In the genomic region with DNA sequence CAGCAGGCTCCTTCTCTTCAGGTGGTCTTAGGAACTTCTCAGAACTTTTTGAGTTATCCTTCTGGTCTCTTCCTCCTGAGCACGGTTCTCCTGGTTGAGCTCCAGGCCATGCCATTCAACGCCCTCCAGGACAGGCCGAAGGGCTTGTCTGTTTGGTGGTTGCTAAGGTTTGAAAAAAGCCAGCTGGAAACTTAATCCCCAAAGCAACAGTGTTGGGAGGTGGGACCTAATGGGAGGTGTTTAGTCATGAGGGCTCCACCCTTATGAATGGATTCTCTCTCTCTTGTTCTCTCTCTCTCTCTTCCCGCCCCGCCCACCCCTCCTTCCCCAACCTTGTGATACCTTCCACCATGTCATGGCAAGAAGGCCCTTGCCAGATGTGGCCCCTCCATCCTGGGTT, we compare ENCODE assay signal across 10 cellular contexts. TPM values are rescaled to one million over a fixed set of nuclear protein-coding genes. Genes with fewer than 3 reads are reported as not detected.
DNase-seq lines count a peak whose midpoint lies in the region; ATAC-seq and TF ChIP-seq lines count a peak whose summit lies in the region.
"Had no signal": no experiment of that assay in that cellular context is flagged by ENCODE, and none has a peak within 500 bp of the region (broad histone marks: within the 10 kb centered on the region; RNA-seq: fewer than 3 reads in every experiment).

No MANE protein-coding gene starts in this region.

- peak overlapping the region; percentile 80 to 89 for H3K27ac ChIP-seq in left lung
- H3K27ac ChIP-seq: prostate gland had no signal

- TF ChIP-seq CTCF in cardiac fibroblast (IDR thresholded peaks at IDR 0.05; ENCODE audit: low read depth, low read length) (no peak), left lung (IDR thresholded peaks at IDR 0.05) (no peak), type B pancreatic cell (conservative IDR thresholded peaks at IDR 0.05) (no peak)

- no peaks in the 10 kb centered on the region for H3K9me3 Mint-ChIP-seq in stimulated activated naive CD8-positive, alpha-beta T cell treated with anti-CD3 and anti-CD28 coated beads, Interleukin-15, amount 100 ng/mL, for 72 hours
- H3K9me3 Mint-ChIP-seq in type B pancreatic cell, result no peaks in the 10 kb centered on the region

- no peaks in the 10 kb centered on the region for H3K9me3 ChIP-seq in left lung
- H3K9me3 ChIP-seq: MG63, prostate gland had no signal

- no peak overlapping the region for H3K4me3 Mint-ChIP-seq in stimulated activated naive CD8-positive, alpha-beta T cell treated with anti-CD3 and anti-CD28 coated beads, Interleukin-15, amount 100 ng/mL, for 72 hours
- no peak overlapping the region for H3K4me3 Mint-ChIP-seq in type B pancreatic cell

- H3K4me3 ChIP-seq in cardiac fibroblast (replicated peaks in 1 of 2; ENCODE audit: low read depth in 2 of 2, low read length in 2 of 2) (no peak overlapping the region), left lung (peak overlapping the region in 1 of 2 donors; percentile 58)
- H3K4me3 ChIP-seq: MG63, prostate gland had no signal

- H3K27ac Mint-ChIP-seq in stimulated activated naive CD8-positive, alpha-beta T cell treated with anti-CD3 and anti-CD28 coated beads, Interleukin-15, amount 100 ng/mL, for 72 hours, result no peak overlapping the region
- H3K27ac Mint-ChIP-seq in type B pancreatic cell, result no peak overlapping the region

- no peaks in the 10 kb centered on the region for H3K27me3 ChIP-seq in left lung
- H3K27me3 ChIP-seq: MG63 had no signal

- peak; percentile 9 for ATAC-seq in stimulated activated naive CD8-positive, alpha-beta T cell treated with anti-CD3 and anti-CD28 coated beads, Interleukin-15, amount 100 ng/mL, for 72 hours
- ATAC-seq in stimulated activated naive CD8-positive, alpha-beta T cell treated with anti-CD3 and anti-CD28 coated beads, Interleukin-15, Interleukin-2, amounts not matched to agents 100 U/mL and 50 U/mL, for 24 hours, result no peak
- ATAC-seq in left lung (peak; percentile 22), HG02981 (IDR thresholded peaks at IDR 0.05; ENCODE audit: unreplicated experiment) (no peak)

- H3K36me3 ChIP-seq in left lung, result peaks cover 0 to 41% of the 10 kb centered on the region in 2 donors
- H3K36me3 ChIP-seq: MG63, prostate gland had no signal

- no peak for DNase-seq in stimulated activated naive CD8-positive, alpha-beta T cell treated with anti-CD3 and anti-CD28 coated beads, Interleukin-15, amount 100 ng/mL, for 72 hours
- DNase-seq in stimulated activated naive CD8-positive, alpha-beta T cell treated with anti-CD3 and anti-CD28 coated beads, Interleukin-15, Interleukin-2, amounts not matched to agents 100 U/mL and 50 U/mL, for 24 hours, result no peak
- DNase-seq in cardiac fibroblast (ENCODE audit: low read depth in 2 of 2) (peak; percentile 50 to 53), left lung (no peak), type B pancreatic cell (ENCODE audit: extremely low spot score, unreplicated experiment) (no peak), hepatic stellate cell (ENCODE audit: low spot score) (no peak)
- no peak for DNase-seq in activated CD4-positive, CD25-positive, alpha-beta regulatory T cell treated with anti-CD3 and anti-CD28 coated beads, Interleukin-2, amount 50 U/mL, for 72 hours

- no peaks in the 10 kb centered on the region for H3K4me1 Mint-ChIP-seq in stimulated activated naive CD8-positive, alpha-beta T cell treated with anti-CD3 and anti-CD28 coated beads, Interleukin-15, amount 100 ng/mL, for 72 hours
- peaks cover 4% of the 10 kb centered on the region for H3K4me1 Mint-ChIP-seq in type B pancreatic cell (ENCODE audit: unreplicated experiment)

- peaks cover 4 to 54% of the 10 kb centered on the region in 2 donors for H3K4me1 ChIP-seq in left lung
- H3K4me1 ChIP-seq: prostate gland had no signal

- peaks cover 23% of the 10 kb centered on the region for H3K27me3 Mint-ChIP-seq in stimulated activated naive CD8-positive, alpha-beta T cell treated with anti-CD3 and anti-CD28 coated beads, Interleukin-15, amount 100 ng/mL, for 72 hours
- peaks cover 3% of the 10 kb centered on the region for H3K27me3 Mint-ChIP-seq in type B pancreatic cell

- no peaks in the 10 kb centered on the region for H3K36me3 Mint-ChIP-seq in type B pancreatic cell

- intact Hi-C loops in left lung (cut with DNase I), result no loop called here

RNA-seq across cellular contexts. Expression of a gene that starts 0.9 kb away (rescaled TPM):
- 10 to 100 TPM in 1 of 2 donors, 1 to 10 TPM in 1; 3.8 to 21.2 TPM for total RNA-seq in left lung
- total RNA-seq in type B pancreatic cell (ENCODE audit: low replicate concordance), result 0.14 and 0.51 TPM in 2 replicates

Comparison
In these comparisons a context has a peak if more than half of its experiments do, and no peak if none do; other contexts are left out.
1. ATAC-seq: peak in stimulated activated naive CD8-positive, alpha-beta T cell treated with anti-CD3 and anti-CD28 coated beads, Interleukin-15, amount 100 ng/mL, for 72 hours (single experiment) and left lung (single experiment); none in stimulated activated naive CD8-positive, alpha-beta T cell treated with anti-CD3 and anti-CD28 coated beads, Interleukin-15, Interleukin-2, amounts not matched to agents 100 U/mL and 50 U/mL, for 24 hours (single experiment) and HG02981 (single experiment).
2. DNase-seq: peak in cardiac fibroblast (2 of 2); none in stimulated activated naive CD8-positive, alpha-beta T cell treated with anti-CD3 and anti-CD28 coated beads, Interleukin-15, amount 100 ng/mL, for 72 hours (0 of 2), stimulated activated naive CD8-positive, alpha-beta T cell treated with anti-CD3 and anti-CD28 coated beads, Interleukin-15, Interleukin-2, amounts not matched to agents 100 U/mL and 50 U/mL, for 24 hours (single experiment), left lung (0 of 2), type B pancreatic cell (single experiment), activated CD4-positive, CD25-positive, alpha-beta regulatory T cell treated with anti-CD3 and anti-CD28 coated beads, Interleukin-2, amount 50 U/mL, for 72 hours (single experiment) and hepatic stellate cell (single experiment).